11 cellular contexts compared by ENCODE assay signal in genomic region chr5:140262221-140262620, GRCh38. TPM values are rescaled to one million over a fixed set of nuclear protein-coding genes. Genes with fewer than 3 reads are reported as not detected.
DNase-seq lines count a peak whose midpoint lies in the region; ATAC-seq and TF ChIP-seq lines count a peak whose summit lies in the region.
"Had no signal": no experiment of that assay in that cellular context is flagged by ENCODE, and none has a peak within 500 bp of the region (broad histone marks: within the 10 kb centered on the region; RNA-seq: fewer than 3 reads in every experiment).

No MANE protein-coding gene starts in this region.

- no peak for ATAC-seq in left lung
- no peak for ATAC-seq in HG03378 (IDR thresholded peaks at IDR 0.05; ENCODE audit: unreplicated experiment)

- H3K27me3 ChIP-seq in ascending aorta (no peaks in the 10 kb centered on the region), left lung (no peaks in the 10 kb centered on the region), suprapubic skin (no peaks in the 10 kb centered on the region)

- H3K4me3 ChIP-seq in ascending aorta, result no peak overlapping the region
- no peak overlapping the region for H3K4me3 ChIP-seq in left lung
- no peak overlapping the region for H3K4me3 ChIP-seq in suprapubic skin
- H3K4me3 ChIP-seq: thoracic aorta had no signal

- H3K9me3 ChIP-seq in ascending aorta (no peaks in the 10 kb centered on the region), left lung (no peaks in the 10 kb centered on the region), suprapubic skin (no peaks in the 10 kb centered on the region)
- H3K9me3 ChIP-seq: thoracic aorta had no signal

- TF ChIP-seq POLR2A in suprapubic skin (IDR thresholded peaks at IDR 0.05), result no peak

- H3K4me1 ChIP-seq in ascending aorta (peaks cover 0 to 5% of the 10 kb centered on the region in 2 donors), left lung (peaks cover 9 to 39% of the 10 kb centered on the region in 2 donors), suprapubic skin (peaks cover 22% of the 10 kb centered on the region)

- intact Hi-C loops in ascending aorta (cut with DNase I) (loop anchor here (5.0 kb wide), 1 partner anchor 85 kb away; the partner anchor contains the start of gene HBEGF), left lung (cut with DNase I) (no loop called here)

- 60% methylated on average over 3 of the region's 3 CpGs for WGBS in suprapubic skin

- DNase-seq in NCI-H2029 (lab: John Stamatoyannopoulos, UW), result peak; percentile 70
- DNase-seq in NCI-H2029 treated with DMSO at 0.1 percent for 48 hours (lab: John Stamatoyannopoulos, UW), result no peak
- no peak for DNase-seq in ascending aorta (ENCODE audit: low spot score in 2 of 2)
- DNase-seq in left lung, result no peak
- DNase-seq in suprapubic skin (ENCODE audit: low spot score in 2 of 2), result no peak
- DNase-seq in islet precursor cell, result no peak
- DNase-seq in stimulated activated CD4-positive, alpha-beta T cell treated with anti-CD3 and anti-CD28 coated beads, Interleukin-4, amount 100 ng/mL, for 4 hours, result no peak
- DNase-seq: KG1, T-helper 9 cell had no signal

- TF ChIP-seq EP300 in suprapubic skin (IDR thresholded peaks at IDR 0.05), result no peak

- peak overlapping the region; percentile 53 to 63 for H3K27ac ChIP-seq in ascending aorta
- H3K27ac ChIP-seq in left lung, result peak overlapping the region; percentile 70 to 74
- H3K27ac ChIP-seq in suprapubic skin, result peak overlapping the region; percentile 80

- H3K36me3 ChIP-seq in ascending aorta (no peaks in the 10 kb centered on the region), left lung (peaks cover 0 to 11% of the 10 kb centered on the region in 2 donors), suprapubic skin (peaks cover 9% of the 10 kb centered on the region)
- H3K36me3 ChIP-seq: thoracic aorta had no signal

- TF ChIP-seq CTCF in ascending aorta (IDR thresholded peaks at IDR 0.05), result no peak
- no peak for TF ChIP-seq CTCF in left lung (IDR thresholded peaks at IDR 0.05)
- TF ChIP-seq CTCF in suprapubic skin (IDR thresholded peaks at IDR 0.05), result no peak

RNA-seq across cellular contexts. Expression of gene PFDN1, which starts 40.7 kb away (rescaled TPM):
- total RNA-seq in ascending aorta, result 135 TPM
- total RNA-seq in left lung, result 10 to 100 TPM; 45.7 to 55.5 TPM
- 10 to 100 TPM; 58.7 to 91.7 (median 76.2) TPM for total RNA-seq in suprapubic skin
